In genomic region chr7:76999474-77000146, GRCh38 we compare ENCODE assay signal across 10 cellular contexts. TPM values are rescaled to one million over a fixed set of nuclear protein-coding genes. Genes with fewer than 3 reads are reported as not detected.
"Had no signal": no experiment of that assay in that cellular context is flagged by ENCODE, and none has a peak within 500 bp of the region (broad histone marks: within the 10 kb centered on the region; RNA-seq: fewer than 3 reads in every experiment).

No MANE protein-coding gene starts in this region.

RNA-seq across cellular contexts. Expression of gene SPDYE17, which starts 32.6 kb away (rescaled TPM):
- total RNA-seq: activated T-helper 2 cell treated with anti-CD3 and anti-CD28 coated beads, Interferon-gamma antibody, Interleukin-2, Interleukin-4, amounts not matched to agents 10 μg/mL and 5 μg/mL and 100 μg/mL, durations not matched to agents 14 hours and 24 hours and 36 hours; body of pancreas; colonic mucosa; left colon; mammary epithelial cell; mononuclear cell; ovary; psoas muscle; right cardiac atrium; testis had no signal
- polyA plus RNA-seq: mammary epithelial cell, ovary, psoas muscle, right cardiac atrium had no signal
